Comparison of ENCODE assay signal across 22 cellular contexts in genomic region chr19:29636553-29637325, GRCh38.
"Had no signal": no experiment of that assay in that cellular context is flagged by ENCODE, and none has a peak within 500 bp of the region (broad histone marks: within the 10 kb centered on the region; RNA-seq: fewer than 3 reads in every experiment).

No MANE protein-coding gene starts in this region.

- FAIRE-seq: colon, small intestine had no signal

- H3K4me3 ChIP-seq: dorsolateral prefrontal cortex, gastroesophageal sphincter, heart right ventricle, ovary, right lobe of liver, stomach, testis had no signal

- H3K27me3 ChIP-seq: dorsolateral prefrontal cortex, heart right ventricle, ovary, right lobe of liver, testis had no signal

- ATAC-seq: activated CD8-positive, alpha-beta T cell treated with anti-CD3 and anti-CD28 coated beads for 36 hours; gastroesophageal sphincter; naive thymus-derived CD8-positive, alpha-beta T cell; right lobe of liver; stimulated activated effector memory CD8-positive, alpha-beta T cell treated with anti-CD3 and anti-CD28 coated beads, Interleukin-12 subunit alpha, Interleukin-12 subunit beta, amount 100 ng/mL, for 72 hours had no signal

- DNase-seq: activated CD4-positive, alpha-beta T cell treated with anti-CD3 and anti-CD28 coated beads, Interleukin-2, amount 10 ng/mL, durations not matched to agents 24 days and 14 days; activated CD8-positive, alpha-beta T cell treated with anti-CD3 and anti-CD28 coated beads for 36 hours; activated naive CD4-positive, alpha-beta T cell treated with anti-CD3 and anti-CD28 coated beads for 36 hours; activated T-cell treated with anti-CD3 and anti-CD28 coated beads, Interleukin-2, amount 50 U/mL, for 24 hours; anterior cingulate cortex; caudate nucleus; dorsolateral prefrontal cortex; heart right ventricle; kidney glomerular epithelial cell; mesendoderm; naive thymus-derived CD8-positive, alpha-beta T cell; ovary; right lobe of liver; small intestine; stimulated activated CD4-positive, alpha-beta T cell treated with anti-CD3 and anti-CD28 coated beads, Interleukin-4, amount 100 ng/mL, for 24 hours; stomach; T-helper 1 cell; T1000; testis had no signal

- H3K9me3 ChIP-seq: ovary, right lobe of liver, stomach, testis had no signal

- H3K27ac ChIP-seq: dorsolateral prefrontal cortex, gastroesophageal sphincter, heart right ventricle, ovary, right lobe of liver, stomach, testis had no signal

- H3K4me1 ChIP-seq: gastroesophageal sphincter, heart right ventricle, right lobe of liver, stomach, testis had no signal

- H3K36me3 ChIP-seq: gastroesophageal sphincter, heart right ventricle, ovary, right lobe of liver, stomach had no signal
